8 cellular contexts compared by ENCODE assay signal in the genomic region with DNA sequence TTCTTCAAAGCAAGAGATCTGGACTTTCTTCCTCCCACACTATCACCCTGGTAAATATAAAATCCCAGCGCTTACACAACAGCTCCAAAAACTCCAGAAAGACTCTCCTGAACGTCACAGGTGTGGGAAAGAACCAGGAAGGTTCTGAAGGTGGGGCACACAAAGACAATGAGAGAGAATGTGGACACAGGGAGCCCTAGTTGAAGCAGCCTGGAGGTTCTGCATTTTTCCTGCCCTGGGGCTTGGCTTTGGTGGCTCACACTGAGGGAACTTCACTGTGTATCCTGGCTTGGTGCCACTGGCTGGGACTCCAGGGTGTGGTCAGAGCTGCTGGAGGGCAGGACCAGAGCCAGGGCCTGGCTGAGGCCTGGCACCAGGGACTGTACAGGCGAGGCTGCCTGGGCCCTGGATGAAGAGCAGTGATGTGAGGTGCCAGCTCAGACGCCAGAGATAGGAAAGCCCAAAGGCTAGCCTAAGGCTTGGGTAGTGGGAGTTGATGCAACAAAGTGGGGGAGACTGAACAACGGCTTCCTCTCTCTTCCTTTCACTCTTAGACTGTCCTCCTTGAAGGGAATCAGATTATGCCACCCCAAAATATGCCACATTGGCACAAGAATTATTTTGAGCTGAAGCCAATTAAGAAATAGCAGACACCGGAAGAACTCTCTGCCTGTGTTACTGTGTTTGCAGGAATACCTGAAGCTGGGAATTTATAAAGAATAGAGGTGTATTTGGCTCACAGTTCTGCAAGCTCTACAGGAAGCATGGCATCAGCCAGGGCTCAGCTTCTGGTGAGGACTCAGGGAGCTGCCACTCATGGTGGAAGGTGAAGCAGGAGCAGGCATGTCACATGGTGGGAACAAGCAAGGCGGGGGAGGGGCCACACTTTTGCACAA. TPM values are rescaled to one million over a fixed set of nuclear protein-coding genes. Genes with fewer than 3 reads are reported as not detected.
DNase-seq lines count a peak whose midpoint lies in the region; ATAC-seq and TF ChIP-seq lines count a peak whose summit lies in the region.

No MANE protein-coding gene starts in this region.

- H3K36me3 ChIP-seq in RWPE2 (ENCODE audit: low read depth), result no peaks in the 10 kb centered on the region
- no peaks in the 10 kb centered on the region for H3K36me3 ChIP-seq in naive thymus-derived CD4-positive, alpha-beta T cell (ENCODE audit: control insufficient read depth in 2 of 3, insufficient read depth in 3 of 3, low read length in 3 of 3)

- H3K27me3 ChIP-seq in RWPE2 (ENCODE audit: insufficient read depth, poor library complexity, severe bottlenecking), result no peaks in the 10 kb centered on the region
- H3K27me3 ChIP-seq in naive thymus-derived CD4-positive, alpha-beta T cell (ENCODE audit: control insufficient read depth in 2 of 2, insufficient read depth in 2 of 2, low read length in 2 of 2), result no peaks in the 10 kb centered on the region

- DNase-seq in T-helper 1 cell (no peak), RWPE2 (ENCODE audit: low spot score) (peak; percentile 88), NCI-H1092 (lab: John Stamatoyannopoulos, UW) (no peak)
- DNase-seq in naive thymus-derived CD4-positive, alpha-beta T cell, result no peak

- peaks cover 4% of the 10 kb centered on the region for H3K36me3 Mint-ChIP-seq in T-helper 1 cell treated with Interleukin-12 subunit alpha and Interleukin-12 subunit beta and Interleukin-4 antibody, amounts not matched to agents 30 μg/mL and 1 μg/mL, for 36 hours (ENCODE audit: low read depth)
- peaks cover 0 to 2% (median 0%) of the 10 kb centered on the region in 5 donors for H3K36me3 Mint-ChIP-seq in naive thymus-derived CD4-positive, alpha-beta T cell

- TF ChIP-seq CTCF in RWPE2 (IDR thresholded peaks at IDR 0.05; ENCODE audit: poor library complexity, severe bottlenecking), result no peak

- POLR2A ChIA-PET in naive thymus-derived CD4-positive, alpha-beta T cell (lab: Charles Lee), result interaction anchor here (0.5 kb wide), 1 partner anchor 923 kb away, joined by 3 read pairs; no protein-coding TSS in a partner anchor

- intact Hi-C loops in naive thymus-derived CD4-positive, alpha-beta T cell (cut with micrococcal nuclease), result no loop called here

- peak overlapping the region; percentile 72 for H3K27ac ChIP-seq in RWPE2 (ENCODE audit: poor library complexity, severe bottlenecking)
- H3K27ac ChIP-seq in naive thymus-derived CD4-positive, alpha-beta T cell (ENCODE audit: low read depth, low read length), result no peak overlapping the region

- no peak overlapping the region for H3K4me3 ChIP-seq in RWPE2 (ENCODE audit: severe bottlenecking)
- no peak overlapping the region for H3K4me3 ChIP-seq in naive thymus-derived CD4-positive, alpha-beta T cell (ENCODE audit: low read length)

- H3K27ac Mint-ChIP-seq in T-helper 1 cell treated with Interleukin-12 subunit alpha and Interleukin-12 subunit beta and Interleukin-4 antibody, amounts not matched to agents 30 μg/mL and 1 μg/mL, for 36 hours, result peak overlapping the region; percentile 29
- H3K27ac Mint-ChIP-seq in naive thymus-derived CD4-positive, alpha-beta T cell, result peak overlapping the region in 6 of 9 donors; percentile 34 to 62 (median 51)

- H3K27me3 Mint-ChIP-seq in T-helper 1 cell treated with Interleukin-12 subunit alpha and Interleukin-12 subunit beta and Interleukin-4 antibody, amounts not matched to agents 30 μg/mL and 1 μg/mL, for 36 hours (ENCODE audit: low read depth), result no peaks in the 10 kb centered on the region
- no peaks in the 10 kb centered on the region for H3K27me3 Mint-ChIP-seq in naive thymus-derived CD4-positive, alpha-beta T cell

- no peak overlapping the region for H3K4me3 Mint-ChIP-seq in T-helper 1 cell treated with Interleukin-12 subunit alpha and Interleukin-12 subunit beta and Interleukin-4 antibody, amounts not matched to agents 30 μg/mL and 1 μg/mL, for 36 hours
- no peak overlapping the region for H3K4me3 Mint-ChIP-seq in naive thymus-derived CD4-positive, alpha-beta T cell

- H3K9me3 ChIP-seq in RWPE2 (ENCODE audit: severe bottlenecking), result no peaks in the 10 kb centered on the region
- no peaks in the 10 kb centered on the region for H3K9me3 ChIP-seq in naive thymus-derived CD4-positive, alpha-beta T cell (ENCODE audit: control insufficient read depth in 2 of 3, low read length in 3 of 3)

- H3K9me3 Mint-ChIP-seq in T-helper 1 cell treated with Interleukin-12 subunit alpha and Interleukin-12 subunit beta and Interleukin-4 antibody, amounts not matched to agents 30 μg/mL and 1 μg/mL, for 36 hours, result no peaks in the 10 kb centered on the region
- no peaks in the 10 kb centered on the region for H3K9me3 Mint-ChIP-seq in naive thymus-derived CD4-positive, alpha-beta T cell

- CTCF ChIA-PET in naive thymus-derived CD4-positive, alpha-beta T cell (lab: Charles Lee), result no interaction called here

- peaks cover 35% of the 10 kb centered on the region for H3K4me1 Mint-ChIP-seq in T-helper 1 cell treated with Interleukin-12 subunit alpha and Interleukin-12 subunit beta and Interleukin-4 antibody, amounts not matched to agents 30 μg/mL and 1 μg/mL, for 36 hours (ENCODE audit: low read depth)
- H3K4me1 Mint-ChIP-seq in naive thymus-derived CD4-positive, alpha-beta T cell, result peaks cover 9 to 48% (median 13%) of the 10 kb centered on the region in 7 donors

- H3K4me1 ChIP-seq in RWPE2 (ENCODE audit: insufficient read depth, poor library complexity, severe bottlenecking), result peaks cover 16% of the 10 kb centered on the region
- H3K4me1 ChIP-seq in naive thymus-derived CD4-positive, alpha-beta T cell (ENCODE audit: control insufficient read depth in 2 of 2, insufficient read depth in 2 of 2, low read length in 2 of 2), result peaks cover 6 to 12% of the 10 kb centered on the region in 2 donors

- ATAC-seq in RWPE2 (ENCODE audit: low read depth) (peak; percentile 90), esophagus mucosa (peak; percentile 93), HG02763 (IDR thresholded peaks at IDR 0.05; ENCODE audit: unreplicated experiment) (no peak), HG03521 (IDR thresholded peaks at IDR 0.05; ENCODE audit: unreplicated experiment) (no peak)
- peak; percentile 62 for ATAC-seq in naive thymus-derived CD4-positive, alpha-beta T cell

RNA-seq across cellular contexts. Expression of a gene that starts 39.5 kb away (rescaled TPM):
- total RNA-seq in esophagus mucosa, result 34.9 TPM
- 10 to 100 TPM; 48.5 to 91.7 (median 75.5) TPM for total RNA-seq in naive thymus-derived CD4-positive, alpha-beta T cell
- polyA plus RNA-seq in naive thymus-derived CD4-positive, alpha-beta T cell, result 100 to 1,000 TPM; 187 to 192 TPM

RNA-seq across cellular contexts. Expression of a gene that starts 46.4 kb away (rescaled TPM):
- 81.9 TPM for total RNA-seq in esophagus mucosa
- total RNA-seq in naive thymus-derived CD4-positive, alpha-beta T cell, result 100 to 1,000 TPM in 1 of 5 experiments, 10 to 100 TPM in 4; 21.6 to 392 (median 39.3) TPM
- polyA plus RNA-seq in naive thymus-derived CD4-positive, alpha-beta T cell, result 10 to 100 TPM; 48.3 to 67.4 TPM

RNA-seq across cellular contexts. Expression of a gene that starts 53.4 kb away (rescaled TPM):
- total RNA-seq in esophagus mucosa, result 24.5 TPM
- total RNA-seq in naive thymus-derived CD4-positive, alpha-beta T cell, result 10 to 100 TPM; 48.3 to 58.3 (median 57.8) TPM
- 10 to 100 TPM; 34.9 to 37.8 TPM for polyA plus RNA-seq in naive thymus-derived CD4-positive, alpha-beta T cell

Comparison
In these comparisons a context has a peak if more than half of its experiments do, and no peak if none do; other contexts are left out.
1. ATAC-seq: peak in RWPE2 (single experiment), esophagus mucosa (single experiment) and naive thymus-derived CD4-positive, alpha-beta T cell (single experiment); none in HG02763 (single experiment) and HG03521 (single experiment).